In genomic region chr10:75067272-75067671, GRCh38 we compare ENCODE assay signal across 1 cellular context.
TF ChIP-seq lines count a peak whose summit lies in the region.

No MANE protein-coding gene starts in this region.

TF ChIP-seq in IMR-90, 13 proteins besides CTCF, POLR2A, EP300 and RAD21 (continued from another document):
- no peak for TF ChIP-seq NFE2L2 (IDR thresholded peaks at IDR 0.05; ENCODE audit: low read depth, low read length)
- TF ChIP-seq MXI1 (IDR thresholded peaks at IDR 0.05; ENCODE audit: borderline replicate concordance, low read depth, low read length) = no peak
- TF ChIP-seq MAFK (IDR thresholded peaks at IDR 0.05; ENCODE audit: low read depth, low read length) = no peak
- no peak for TF ChIP-seq RCOR1 (IDR thresholded peaks at IDR 0.05; ENCODE audit: insufficient replicate concordance, low read length)
- no peak for TF ChIP-seq USF2 (IDR thresholded peaks at IDR 0.05; ENCODE audit: low read depth, low read length)
- no peak for TF ChIP-seq CEBPB (IDR thresholded peaks at IDR 0.05; ENCODE audit: low read depth, low read length)
